3 cellular contexts compared by ENCODE assay signal in the genomic region with DNA sequence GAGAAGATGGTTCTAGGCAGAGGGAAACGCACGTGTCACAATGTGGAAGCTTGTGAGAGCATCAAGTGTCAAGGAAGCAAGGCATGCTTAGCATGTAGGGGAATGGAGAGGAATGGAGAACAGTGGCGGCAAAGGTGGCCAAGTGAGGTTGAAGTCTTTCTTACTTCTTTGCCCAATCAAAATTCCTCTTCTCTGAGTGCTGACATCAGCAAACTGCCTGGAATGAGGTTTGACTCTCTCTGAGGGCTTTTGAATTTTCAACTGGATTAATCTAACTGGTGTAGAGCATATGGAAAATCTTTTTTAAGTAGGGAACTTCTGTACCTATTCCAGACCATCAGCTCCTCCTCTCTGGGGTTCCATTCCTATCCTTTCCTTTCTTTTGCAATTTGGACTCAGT.
TF ChIP-seq lines count a peak whose summit lies in the region.

No MANE protein-coding gene starts in this region.

TF ChIP-seq in HepG2, 621 proteins besides CTCF, POLR2A, EP300 and RAD21 (continues in another document):
- TF ChIP-seq MAFK (conservative IDR thresholded peaks at IDR 0.05 in 1 of 2, IDR thresholded peaks at IDR 0.05 in 1 of 2; ENCODE audit: low read length in 2 of 2) (peak in 1 of 2 experiments; percentile 75; a peak in 3 of 4 replicates), MAFF (IDR thresholded peaks at IDR 0.05; ENCODE audit: low read depth, low read length) (peak; percentile 9; the same call in 1 of the 2 replicates), HOXA3 (CRISPR knock-in tag; IDR thresholded peaks at IDR 0.05) (no peak), ADNP (CRISPR knock-in tag; IDR thresholded peaks at IDR 0.05) (no peak), PRMT3 (CRISPR knock-in tag; IDR thresholded peaks at IDR 0.05; ENCODE audit: borderline replicate concordance, low read depth) (no peak)
- TF ChIP-seq, protein P1, sequence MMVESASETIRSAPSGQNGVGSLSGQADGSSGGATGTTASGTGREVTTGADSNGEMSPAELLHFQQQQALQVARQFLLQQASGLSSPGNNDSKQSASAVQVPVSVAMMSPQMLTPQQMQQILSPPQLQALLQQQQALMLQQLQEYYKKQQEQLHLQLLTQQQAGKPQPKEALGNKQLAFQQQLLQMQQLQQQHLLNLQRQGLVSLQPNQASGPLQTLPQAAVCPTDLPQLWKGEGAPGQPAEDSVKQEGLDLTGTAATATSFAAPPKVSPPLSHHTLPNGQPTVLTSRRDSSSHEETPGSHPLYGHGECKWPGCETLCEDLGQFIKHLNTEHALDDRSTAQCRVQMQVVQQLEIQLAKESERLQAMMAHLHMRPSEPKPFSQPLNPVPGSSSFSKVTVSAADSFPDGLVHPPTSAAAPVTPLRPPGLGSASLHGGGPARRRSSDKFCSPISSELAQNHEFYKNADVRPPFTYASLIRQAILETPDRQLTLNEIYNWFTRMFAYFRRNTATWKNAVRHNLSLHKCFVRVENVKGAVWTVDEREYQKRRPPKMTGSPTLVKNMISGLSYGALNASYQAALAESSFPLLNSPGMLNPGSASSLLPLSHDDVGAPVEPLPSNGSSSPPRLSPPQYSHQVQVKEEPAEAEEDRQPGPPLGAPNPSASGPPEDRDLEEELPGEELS (CRISPR knock-in tag; IDR thresholded peaks at IDR 0.05) = no peak
- TF ChIP-seq, protein P2, sequence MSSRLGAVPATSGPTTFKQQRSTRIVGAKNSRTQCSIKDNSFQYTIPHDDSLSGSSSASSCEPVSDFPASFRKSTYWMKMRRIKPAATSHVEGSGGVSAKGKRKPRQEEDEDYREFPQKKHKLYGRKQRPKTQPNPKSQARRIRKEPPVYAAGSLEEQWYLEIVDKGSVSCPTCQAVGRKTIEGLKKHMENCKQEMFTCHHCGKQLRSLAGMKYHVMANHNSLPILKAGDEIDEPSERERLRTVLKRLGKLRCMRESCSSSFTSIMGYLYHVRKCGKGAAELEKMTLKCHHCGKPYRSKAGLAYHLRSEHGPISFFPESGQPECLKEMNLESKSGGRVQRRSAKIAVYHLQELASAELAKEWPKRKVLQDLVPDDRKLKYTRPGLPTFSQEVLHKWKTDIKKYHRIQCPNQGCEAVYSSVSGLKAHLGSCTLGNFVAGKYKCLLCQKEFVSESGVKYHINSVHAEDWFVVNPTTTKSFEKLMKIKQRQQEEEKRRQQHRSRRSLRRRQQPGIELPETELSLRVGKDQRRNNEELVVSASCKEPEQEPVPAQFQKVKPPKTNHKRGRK (CRISPR knock-in tag; IDR thresholded peaks at IDR 0.05) = no peak

TF ChIP-seq in IMR-90, 13 proteins besides CTCF, POLR2A, EP300 and RAD21:
- TF ChIP-seq MAFK (IDR thresholded peaks at IDR 0.05; ENCODE audit: low read depth, low read length) (0 out of 2 replicates have a peak, but pooled peaks have one; percentile 48), SMC3 (IDR thresholded peaks at IDR 0.05; ENCODE audit: low read depth, low read length) (no peak)

TF ChIP-seq in K562, 482 proteins besides CTCF, POLR2A, EP300 and RAD21:
- TF ChIP-seq MAFK (IDR thresholded peaks at IDR 0.05; ENCODE audit: low read length) (peak; percentile 7; the same call in 1 of the 2 replicates), TCF7 (IDR thresholded peaks at IDR 0.05; ENCODE audit: borderline replicate concordance) (no peak)
